Comparison of ENCODE assay signal across 19 cellular contexts in the genomic region with DNA sequence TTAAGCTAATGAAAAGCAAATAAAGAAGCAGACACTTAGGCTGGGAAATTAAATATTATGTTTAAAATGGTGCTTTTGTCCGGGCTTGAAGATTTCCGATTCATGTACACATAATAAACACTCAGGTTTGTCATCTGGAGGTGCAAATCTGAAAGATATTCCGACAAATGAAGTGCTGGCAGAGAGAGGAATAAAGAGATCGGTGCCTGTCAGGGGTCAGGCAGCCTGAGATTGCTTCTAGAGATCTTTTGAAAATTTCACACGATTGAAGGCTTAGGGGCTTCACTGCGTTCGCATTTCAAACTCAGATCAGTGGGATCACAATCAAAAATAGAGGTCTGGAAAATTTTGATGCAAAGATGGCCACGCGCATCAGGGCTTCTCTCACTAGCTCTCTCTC. TPM values are rescaled to one million over a fixed set of nuclear protein-coding genes. Genes with fewer than 3 reads are reported as not detected.
"Had no signal": no experiment of that assay in that cellular context is flagged by ENCODE, and none has a peak within 500 bp of the region (broad histone marks: within the 10 kb centered on the region; RNA-seq: fewer than 3 reads in every experiment).

No MANE protein-coding gene starts in this region.

- H3K27ac Mint-ChIP-seq: activated CD8-positive, alpha-beta memory T cell treated with anti-CD3 and anti-CD28 coated beads, Interleukin-2, amount 10 ng/mL, durations not matched to agents 7 days and 5 days; activated naive CD4-positive, alpha-beta T cell treated with anti-CD3 and anti-CD28 coated beads, Interleukin-2, amount 50 U/mL, for 24 hours; naive thymus-derived CD8-positive, alpha-beta T cell had no signal

- H3K4me1 ChIP-seq: foreskin keratinocyte, SJSA1 had no signal

- ATAC-seq: activated CD8-positive, alpha-beta memory T cell treated with anti-CD3 and anti-CD28 coated beads, Interleukin-2, amount 10 ng/mL, durations not matched to agents 7 days and 5 days; foreskin keratinocyte; naive thymus-derived CD8-positive, alpha-beta T cell; upper lobe of right lung had no signal

- H3K4me3 ChIP-seq: SJSA1, upper lobe of right lung had no signal

- H3K4me3 Mint-ChIP-seq: activated CD8-positive, alpha-beta memory T cell treated with anti-CD3 and anti-CD28 coated beads, Interleukin-2, amount 10 ng/mL, durations not matched to agents 7 days and 5 days; activated naive CD4-positive, alpha-beta T cell treated with anti-CD3 and anti-CD28 coated beads, Interleukin-2, amount 50 U/mL, for 24 hours; central memory CD8-positive, alpha-beta T cell; naive thymus-derived CD8-positive, alpha-beta T cell had no signal

- H3K36me3 ChIP-seq: brain microvascular endothelial cell, SJSA1, upper lobe of right lung had no signal

- H3K9me3 ChIP-seq: SJSA1, upper lobe of right lung had no signal

- H3K27me3 ChIP-seq: brain microvascular endothelial cell, SJSA1 had no signal

- DNase-seq: activated CD4-positive, alpha-beta T cell treated with anti-CD3 and anti-CD28 coated beads, Interleukin-2, amount 50 U/mL, for 48 hours; activated CD4-positive, CD25-positive, alpha-beta regulatory T cell treated with anti-CD3 and anti-CD28 coated beads, Interleukin-2, amount 50 U/mL, for 72 hours; activated CD8-positive, alpha-beta memory T cell treated with anti-CD3 and anti-CD28 coated beads, Interleukin-2, amount 10 ng/mL, durations not matched to agents 7 days and 5 days; activated effector memory CD4-positive, alpha-beta T cell treated with Interleukin-2 at 50 U/mL for 16 hours; activated T-cell treated with anti-CD3 and anti-CD28 coated beads, Interleukin-2, amount 50 U/mL, for 1 hour; amniotic stem cell; brain microvascular endothelial cell; effector memory CD4-positive, alpha-beta T cell; foreskin keratinocyte; glutamatergic neuron; kidney glomerular epithelial cell; naive thymus-derived CD8-positive, alpha-beta T cell; stimulated activated CD4-positive, alpha-beta T cell treated with anti-CD3 and anti-CD28 coated beads, Interleukin-2, amount 100 ng/mL, for 48 hours; stimulated activated naive CD4-positive, alpha-beta T cell; T-helper 9 cell; upper lobe of right lung had no signal

- H3K4me1 Mint-ChIP-seq: activated CD8-positive, alpha-beta memory T cell treated with anti-CD3 and anti-CD28 coated beads, Interleukin-2, amount 10 ng/mL, durations not matched to agents 7 days and 5 days; activated naive CD4-positive, alpha-beta T cell treated with anti-CD3 and anti-CD28 coated beads, Interleukin-2, amount 50 U/mL, for 24 hours; central memory CD8-positive, alpha-beta T cell had no signal

- H3K27ac ChIP-seq: brain microvascular endothelial cell, foreskin keratinocyte, SJSA1, upper lobe of right lung had no signal

- H3K9me3 Mint-ChIP-seq: central memory CD8-positive, alpha-beta T cell had no signal

- H3K36me3 Mint-ChIP-seq: activated naive CD4-positive, alpha-beta T cell treated with anti-CD3 and anti-CD28 coated beads, Interleukin-2, amount 50 U/mL, for 24 hours had no signal

RNA-seq across cellular contexts. Expression of gene NR2F2, which starts 33.2 kb away (rescaled TPM):
- total RNA-seq: activated CD8-positive, alpha-beta memory T cell treated with anti-CD3 and anti-CD28 coated beads, Interleukin-2, amount 10 ng/mL, durations not matched to agents 7 days and 5 days; naive thymus-derived CD8-positive, alpha-beta T cell had no signal
- polyA plus RNA-seq: naive thymus-derived CD8-positive, alpha-beta T cell had no signal
